In the genomic region with DNA sequence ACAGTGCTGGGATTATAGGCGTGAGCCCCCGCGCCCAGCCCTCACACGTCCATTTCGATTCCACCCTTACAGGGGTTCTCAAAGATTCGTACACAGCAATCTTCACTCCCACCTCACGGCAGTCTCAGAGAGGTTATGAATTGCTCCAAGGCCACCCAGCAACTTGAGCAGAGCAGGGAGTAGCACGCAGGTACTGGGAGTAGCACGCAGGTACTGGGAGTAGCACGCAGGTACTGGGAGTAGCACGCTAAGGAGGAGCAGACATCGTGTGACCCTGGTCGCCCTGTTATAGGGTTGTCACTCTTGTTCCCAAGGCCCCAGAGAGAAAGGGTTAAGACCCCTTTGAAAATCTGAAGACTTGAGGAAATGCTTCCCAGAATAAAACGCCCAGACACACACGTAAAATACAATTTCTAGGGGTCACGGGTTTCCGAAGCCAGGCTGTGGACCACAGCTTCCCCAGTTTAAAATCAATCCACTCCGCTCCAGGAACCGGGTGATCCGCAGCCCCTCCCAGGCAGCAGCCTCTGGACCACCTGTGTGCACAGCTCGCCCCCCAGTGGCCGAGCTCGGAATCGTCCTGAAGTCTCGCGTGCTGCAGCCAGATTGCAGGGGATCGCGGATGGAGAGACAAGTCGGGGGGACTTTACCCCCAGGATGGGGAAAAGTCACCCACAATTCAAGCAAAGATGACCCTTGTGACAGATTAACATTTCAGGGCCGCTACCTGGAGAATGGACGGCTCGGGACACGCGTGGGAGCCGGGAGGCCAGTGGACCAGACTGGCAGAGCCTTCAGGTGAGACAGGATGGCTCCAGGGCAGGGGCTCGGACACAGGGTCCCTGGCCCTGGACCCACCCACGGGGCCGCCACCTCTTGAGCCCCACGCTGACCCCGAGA, we compare ENCODE assay signal across 1 cellular context.
TF ChIP-seq lines count a peak whose summit lies in the region.

No MANE protein-coding gene starts in this region.

TF ChIP-seq in HepG2, 621 proteins besides CTCF, POLR2A, EP300 and RAD21 (continued from another document and continues in another):
- TF ChIP-seq SNAPC4 (CRISPR knock-in tag; IDR thresholded peaks at IDR 0.05) (no peak), KDM2A (CRISPR knock-in tag; IDR thresholded peaks at IDR 0.05; ENCODE audit: borderline replicate concordance, low read depth) (peak; percentile 64; the same call in 1 of the 2 replicates), MYC (CRISPR knock-in tag; IDR thresholded peaks at IDR 0.05; ENCODE audit: borderline replicate concordance) (peak; percentile 36; the same call in 1 of the 2 replicates), AHDC1 (CRISPR knock-in tag; IDR thresholded peaks at IDR 0.05; ENCODE audit: borderline replicate concordance) (no peak), NFIB (CRISPR knock-in tag; IDR thresholded peaks at IDR 0.05; ENCODE audit: borderline replicate concordance) (no peak), HNF4G (IDR thresholded peaks at IDR 0.05; ENCODE audit: borderline replicate concordance, low read depth, low read length) (no peak), HNF4G (CRISPR knock-in tag; IDR thresholded peaks at IDR 0.05; ENCODE audit: borderline replicate concordance, low read depth) (no peak), LCORL (IDR thresholded peaks at IDR 0.05) (no peak), LCORL (CRISPR knock-in tag; IDR thresholded peaks at IDR 0.05) (no peak), ZNF713 (CRISPR knock-in tag; IDR thresholded peaks at IDR 0.05) (no peak), MLLT10 (CRISPR knock-in tag; IDR thresholded peaks at IDR 0.05) (no peak), TCF7 (IDR thresholded peaks at IDR 0.05; ENCODE audit: low read depth) (no peak), SALL1 (CRISPR knock-in tag; IDR thresholded peaks at IDR 0.05) (peak; percentile 35; the same call in 1 of the 2 replicates), GABPB1 (CRISPR knock-in tag; IDR thresholded peaks at IDR 0.05) (peak; percentile 22; the same call in 1 of the 2 replicates), ZNF558 (CRISPR knock-in tag; IDR thresholded peaks at IDR 0.05; ENCODE audit: borderline replicate concordance) (0 out of 2 replicates have a peak, but pooled peaks have one; percentile 31), ZFP62 (CRISPR knock-in tag; IDR thresholded peaks at IDR 0.05) (no peak), PATZ1 (CRISPR knock-in tag; IDR thresholded peaks at IDR 0.05) (0 out of 2 replicates have a peak, but pooled peaks have one; percentile 43), ZNF383 (CRISPR knock-in tag; IDR thresholded peaks at IDR 0.05; ENCODE audit: borderline replicate concordance) (no peak), PRDM15 (CRISPR knock-in tag; IDR thresholded peaks at IDR 0.05) (peak; percentile 72), SRF (IDR thresholded peaks at IDR 0.05; ENCODE audit: low read depth, low read length) (no peak), GFI1 (CRISPR knock-in tag; IDR thresholded peaks at IDR 0.05; ENCODE audit: borderline replicate concordance) (no peak), AGO2 (optimal IDR thresholded peaks at IDR 0.05; ENCODE audit: low read depth, low read length) (no peak), NFATC3 (CRISPR knock-in tag; IDR thresholded peaks at IDR 0.05) (no peak), ZNF572 (CRISPR knock-in tag; IDR thresholded peaks at IDR 0.05) (0 out of 2 replicates have a peak, but pooled peaks have one; percentile 36), KLF9 (CRISPR knock-in tag; IDR thresholded peaks at IDR 0.05; ENCODE audit: low read depth) (no peak), ATAD3A (CRISPR knock-in tag; IDR thresholded peaks at IDR 0.05) (no peak), FOXM1 (CRISPR knock-in tag; IDR thresholded peaks at IDR 0.05) (no peak), ZNF556 (CRISPR knock-in tag; IDR thresholded peaks at IDR 0.05; ENCODE audit: borderline replicate concordance) (no peak), ZNF274 (CRISPR knock-in tag; IDR thresholded peaks at IDR 0.05) (no peak), SNAPC2 (CRISPR knock-in tag; IDR thresholded peaks at IDR 0.05) (no peak), PLRG1 (conservative IDR thresholded peaks at IDR 0.05) (no peak), GATAD2A (CRISPR knock-in tag; IDR thresholded peaks at IDR 0.05) (no peak), HBP1 (CRISPR knock-in tag; IDR thresholded peaks at IDR 0.05; ENCODE audit: low read depth) (no peak)
- TF ChIP-seq, protein P1, sequence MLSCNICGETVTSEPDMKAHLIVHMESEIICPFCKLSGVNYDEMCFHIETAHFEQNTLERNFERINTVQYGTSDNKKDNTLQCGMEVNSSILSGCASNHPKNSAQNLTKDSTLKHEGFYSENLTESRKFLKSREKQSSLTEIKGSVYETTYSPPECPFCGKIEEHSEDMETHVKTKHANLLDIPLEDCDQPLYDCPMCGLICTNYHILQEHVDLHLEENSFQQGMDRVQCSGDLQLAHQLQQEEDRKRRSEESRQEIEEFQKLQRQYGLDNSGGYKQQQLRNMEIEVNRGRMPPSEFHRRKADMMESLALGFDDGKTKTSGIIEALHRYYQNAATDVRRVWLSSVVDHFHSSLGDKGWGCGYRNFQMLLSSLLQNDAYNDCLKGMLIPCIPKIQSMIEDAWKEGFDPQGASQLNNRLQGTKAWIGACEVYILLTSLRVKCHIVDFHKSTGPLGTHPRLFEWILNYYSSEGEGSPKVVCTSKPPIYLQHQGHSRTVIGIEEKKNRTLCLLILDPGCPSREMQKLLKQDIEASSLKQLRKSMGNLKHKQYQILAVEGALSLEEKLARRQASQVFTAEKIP (CRISPR knock-in tag; IDR thresholded peaks at IDR 0.05; ENCODE audit: borderline replicate concordance): no peak
- TF ChIP-seq, protein P2, sequence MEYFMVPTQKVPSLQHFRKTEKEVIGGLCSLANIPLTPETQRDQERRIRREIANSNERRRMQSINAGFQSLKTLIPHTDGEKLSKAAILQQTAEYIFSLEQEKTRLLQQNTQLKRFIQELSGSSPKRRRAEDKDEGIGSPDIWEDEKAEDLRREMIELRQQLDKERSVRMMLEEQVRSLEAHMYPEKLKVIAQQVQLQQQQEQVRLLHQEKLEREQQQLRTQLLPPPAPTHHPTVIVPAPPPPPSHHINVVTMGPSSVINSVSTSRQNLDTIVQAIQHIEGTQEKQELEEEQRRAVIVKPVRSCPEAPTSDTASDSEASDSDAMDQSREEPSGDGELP (IDR thresholded peaks at IDR 0.05; ENCODE audit: borderline replicate concordance, low read depth): peak; percentile 24; the same call in 1 of the 2 replicates
